Comparison of ENCODE assay signal across 15 cellular contexts in the genomic region with DNA sequence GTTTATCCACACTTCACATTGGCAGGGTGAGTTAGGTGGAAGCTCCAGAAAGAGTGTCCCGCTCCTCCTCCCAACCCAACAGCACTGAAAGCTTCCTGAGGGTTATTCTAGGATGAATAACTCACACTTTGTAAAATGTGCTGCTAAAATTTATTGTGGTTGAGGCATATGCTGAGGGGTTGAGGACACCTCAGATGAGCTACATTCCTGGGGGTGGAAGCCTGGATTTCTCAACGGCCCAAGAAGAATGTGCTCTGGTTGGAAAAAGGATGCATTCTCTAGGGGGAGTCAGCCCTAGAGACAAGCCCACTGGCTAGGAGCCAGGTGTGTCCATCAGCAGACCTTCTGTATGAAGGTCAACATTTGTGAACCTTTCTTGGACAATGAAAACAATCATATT.
DNase-seq lines count a peak whose midpoint lies in the region; ATAC-seq and TF ChIP-seq lines count a peak whose summit lies in the region.
"Had no signal": no experiment of that assay in that cellular context is flagged by ENCODE, and none has a peak within 500 bp of the region (broad histone marks: within the 10 kb centered on the region; RNA-seq: fewer than 3 reads in every experiment).

No MANE protein-coding gene starts in this region.

- WGBS in right cardiac atrium, result 49% methylated on average over 2 of the region's 2 CpGs

- no peak overlapping the region for H3K27ac Mint-ChIP-seq in activated naive CD4-positive, alpha-beta T cell treated with anti-CD3 and anti-CD28 coated beads, Interleukin-2, amount 50 U/mL, for 72 hours
- H3K27ac Mint-ChIP-seq: natural killer cell; stimulated activated naive CD8-positive, alpha-beta T cell treated with anti-CD3 and anti-CD28 coated beads, Interleukin-15, amount 100 ng/mL, for 72 hours had no signal

- H3K4me1 ChIP-seq in right cardiac atrium (ENCODE audit: control insufficient read depth, insufficient read depth, low read length), result peaks cover 8% of the 10 kb centered on the region
- H3K4me1 ChIP-seq in right atrium auricular region, result peaks cover 0 to 41% of the 10 kb centered on the region in 2 donors
- peaks cover 0 to 12% of the 10 kb centered on the region in 2 donors for H3K4me1 ChIP-seq in ascending aorta
- H3K4me1 ChIP-seq: left lung had no signal

- H3K9me3 ChIP-seq in right cardiac atrium (ENCODE audit: control insufficient read depth, low read length) (no peaks in the 10 kb centered on the region), right atrium auricular region (no peaks in the 10 kb centered on the region), ascending aorta (no peaks in the 10 kb centered on the region)
- H3K9me3 ChIP-seq: left lung had no signal

- intact Hi-C loops in right cardiac atrium (cut with DNase I) (loop anchor here in 1 of 4 donors (10.0 kb wide), 1 partner anchor 377 kb away; no protein-coding TSS in a partner anchor), ascending aorta (cut with DNase I) (loop anchor here (2.0 kb wide), 1 partner anchor 69 kb away; no protein-coding TSS in a partner anchor)

- no peaks in the 10 kb centered on the region for H3K36me3 Mint-ChIP-seq in activated naive CD4-positive, alpha-beta T cell treated with anti-CD3 and anti-CD28 coated beads, Interleukin-2, amount 50 U/mL, for 72 hours
- H3K36me3 Mint-ChIP-seq: natural killer cell had no signal

- TF ChIP-seq CTCF in right atrium auricular region (IDR thresholded peaks at IDR 0.05) (no peak), ascending aorta (IDR thresholded peaks at IDR 0.05) (no peak)

- ATAC-seq in right cardiac atrium (no peak), HG02870 (IDR thresholded peaks at IDR 0.05; ENCODE audit: unreplicated experiment) (no peak), GM21529 (IDR thresholded peaks at IDR 0.05; ENCODE audit: unreplicated experiment) (no peak), HG03378 (IDR thresholded peaks at IDR 0.05; ENCODE audit: unreplicated experiment) (no peak)
- no peak for ATAC-seq in activated naive CD4-positive, alpha-beta T cell treated with anti-CD3 and anti-CD28 coated beads, Interleukin-2, amount 50 U/mL, for 72 hours
- ATAC-seq: left lung; natural killer cell; stimulated activated naive CD8-positive, alpha-beta T cell treated with anti-CD3 and anti-CD28 coated beads, Interleukin-15, amount 100 ng/mL, for 72 hours had no signal

- H3K27ac ChIP-seq in right cardiac atrium (ENCODE audit: low read length) (peak overlapping the region; percentile 22), right atrium auricular region (peak overlapping the region in 1 of 2 donors; percentile 70), ascending aorta (peak overlapping the region; percentile 52 to 78)

- no peaks in the 10 kb centered on the region for H3K36me3 ChIP-seq in right atrium auricular region
- H3K36me3 ChIP-seq in ascending aorta, result no peaks in the 10 kb centered on the region
- H3K36me3 ChIP-seq: left lung had no signal

- no peaks in the 10 kb centered on the region for H3K9me3 Mint-ChIP-seq in activated naive CD4-positive, alpha-beta T cell treated with anti-CD3 and anti-CD28 coated beads, Interleukin-2, amount 50 U/mL, for 72 hours
- H3K9me3 Mint-ChIP-seq: natural killer cell had no signal

- DNase-seq in right cardiac atrium (no peak), right atrium auricular region (ENCODE audit: low spot score) (no peak), ascending aorta (ENCODE audit: low spot score in 2 of 2) (no peak), hepatic stellate cell (ENCODE audit: low spot score) (peak; percentile 40)
- DNase-seq in activated naive CD4-positive, alpha-beta T cell treated with anti-CD3 and anti-CD28 coated beads, Interleukin-2, amount 50 U/mL, for 72 hours (ENCODE audit: low spot score in 2 of 2), result no peak
- DNase-seq: activated effector memory CD4-positive, alpha-beta T cell treated with anti-CD3 and anti-CD28 coated beads, Interleukin-2, amount 50 U/mL, for 16 hours; left lung; MV-4-11; natural killer cell; NCI-H2171; stimulated activated naive CD8-positive, alpha-beta T cell treated with anti-CD3 and anti-CD28 coated beads, Interleukin-15, amount 100 ng/mL, for 72 hours had no signal

- H3K27me3 ChIP-seq in right cardiac atrium (ENCODE audit: control insufficient read depth, insufficient read depth), result no peaks in the 10 kb centered on the region
- no peaks in the 10 kb centered on the region for H3K27me3 ChIP-seq in right atrium auricular region
- no peaks in the 10 kb centered on the region for H3K27me3 ChIP-seq in ascending aorta
- H3K27me3 ChIP-seq: left lung had no signal

- H3K4me3 ChIP-seq in right cardiac atrium (ENCODE audit: low read length), result no peak overlapping the region
- H3K4me3 ChIP-seq in right atrium auricular region, result no peak overlapping the region
- no peak overlapping the region for H3K4me3 ChIP-seq in ascending aorta
- H3K4me3 ChIP-seq: left lung, smooth muscle cell had no signal
